ENCODE assay signal across 1 cellular context in the genomic region with DNA sequence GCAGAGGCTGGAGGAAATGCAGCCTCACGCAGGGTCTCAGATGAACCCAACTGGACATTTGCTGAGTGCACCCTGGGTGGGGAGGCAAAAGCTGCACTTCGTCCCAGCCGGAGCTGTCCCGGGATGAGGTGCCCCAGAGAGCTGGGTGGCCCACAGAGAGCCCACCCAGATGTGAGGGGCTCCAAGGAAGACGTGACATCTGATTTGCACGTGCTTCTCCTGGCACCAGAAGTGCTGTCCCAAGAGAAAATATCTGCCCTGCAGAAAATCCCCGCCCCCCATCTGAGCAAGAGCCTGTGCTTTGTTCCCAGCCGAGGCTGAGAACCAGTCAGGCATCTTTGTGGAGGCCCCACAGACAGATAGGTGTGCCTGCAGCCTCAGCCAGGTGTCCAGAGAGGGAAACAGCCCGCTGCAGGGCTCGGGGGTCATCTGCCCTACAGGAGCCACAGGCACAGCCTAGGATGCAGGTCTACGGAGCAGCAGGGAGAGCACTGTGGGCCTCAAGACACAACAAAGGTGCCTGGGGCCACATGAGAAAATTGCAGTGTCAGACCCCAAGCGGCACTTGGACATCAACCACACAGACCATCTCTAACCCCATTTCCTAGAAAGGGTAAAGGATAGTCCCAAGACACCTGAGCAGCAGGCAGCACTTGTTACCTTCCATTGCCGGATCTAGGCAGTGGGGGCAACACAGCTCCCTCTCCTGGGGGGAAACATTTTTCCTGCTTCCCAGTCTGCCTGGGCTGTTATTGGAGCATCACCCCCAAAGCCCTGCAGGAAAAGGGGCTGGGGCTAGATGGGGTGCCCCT.
TF ChIP-seq lines count a peak whose summit lies in the region.

No MANE protein-coding gene starts in this region.

TF ChIP-seq in GM23338, 12 proteins besides CTCF, POLR2A, EP300 and RAD21 (continued from another document):
- TF ChIP-seq ZNF462 (CRISPR knock-in tag; IDR thresholded peaks at IDR 0.05) (no peak), CREB1 (CRISPR knock-in tag; IDR thresholded peaks at IDR 0.05; ENCODE audit: low read depth) (no peak), ZNF331 (CRISPR knock-in tag; IDR thresholded peaks at IDR 0.05; ENCODE audit: low read depth) (no peak), STAT1 (IDR thresholded peaks at IDR 0.05; ENCODE audit: unreplicated experiment) (no peak), POLR2AphosphoS5 (IDR thresholded peaks at IDR 0.05; ENCODE audit: low read depth) (no peak)
- TF ChIP-seq, protein P1, sequence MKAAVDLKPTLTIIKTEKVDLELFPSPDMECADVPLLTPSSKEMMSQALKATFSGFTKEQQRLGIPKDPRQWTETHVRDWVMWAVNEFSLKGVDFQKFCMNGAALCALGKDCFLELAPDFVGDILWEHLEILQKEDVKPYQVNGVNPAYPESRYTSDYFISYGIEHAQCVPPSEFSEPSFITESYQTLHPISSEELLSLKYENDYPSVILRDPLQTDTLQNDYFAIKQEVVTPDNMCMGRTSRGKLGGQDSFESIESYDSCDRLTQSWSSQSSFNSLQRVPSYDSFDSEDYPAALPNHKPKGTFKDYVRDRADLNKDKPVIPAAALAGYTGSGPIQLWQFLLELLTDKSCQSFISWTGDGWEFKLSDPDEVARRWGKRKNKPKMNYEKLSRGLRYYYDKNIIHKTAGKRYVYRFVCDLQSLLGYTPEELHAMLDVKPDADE (IDR thresholded peaks at IDR 0.05), result no peak
TF ChIP-seq in GM23338: peak in this region for 0.
